ENCODE assay signal across 10 cellular contexts in genomic region chr6:42279966-42280629, GRCh38.
DNase-seq lines count a peak whose midpoint lies in the region; ATAC-seq, FAIRE-seq and TF ChIP-seq lines count a peak whose summit lies in the region.
"Had no signal": no experiment of that assay in that cellular context is flagged by ENCODE, and none has a peak within 500 bp of the region (broad histone marks: within the 10 kb centered on the region; RNA-seq: fewer than 3 reads in every experiment).

No MANE protein-coding gene starts in this region.

- no peak for ATAC-seq in activated T-cell treated with anti-CD3 and anti-CD28 coated beads, Interleukin-2, amount 50 U/mL, for 72 hours (replicated peaks in 1 of 2)
- peak; percentile 39; the same call in 2 of the 3 replicates for ATAC-seq in HepG2

- H4K20me1 ChIP-seq in HepG2 (ENCODE audit: insufficient read depth, low read length) = no peaks in the 10 kb centered on the region

- TF ChIP-seq POLR2A in HepG2 (IDR thresholded peaks at IDR 0.05; ENCODE audit: insufficient read depth in 1 of 2, low read depth in 2 of 2, low read length in 2 of 2) = no peak

- CTCF ChIA-PET in HepG2 (lab: Yijun Ruan, JAX; ENCODE audit: low intra/inter-chr PET ratio, low total read pairs) = no interaction called here

- 41% methylated on average over 23 of the region's 24 CpGs for WGBS in HepG2 (ENCODE audit: low lambda C conversion rate)

- TF ChIP-seq EP300 in HepG2 (IDR thresholded peaks at IDR 0.05; ENCODE audit: low read depth in 2 of 2, low read length in 2 of 2) (no peak), HepG2 (CRISPR knock-in tag; IDR thresholded peaks at IDR 0.05; ENCODE audit: borderline replicate concordance) (no peak)

- peak overlapping the region; percentile 54 for H3K27ac Mint-ChIP-seq in activated T-cell treated with anti-CD3 and anti-CD28 coated beads, Interleukin-2, amount 50 U/mL, for 72 hours

- peaks cover 2% of the 10 kb centered on the region for H3K36me3 ChIP-seq in bronchial epithelial cell (ENCODE audit: control insufficient read depth, insufficient read depth, low read length)
- no peaks in the 10 kb centered on the region for H3K36me3 ChIP-seq in HepG2 (replicated peaks in 1 of 2; ENCODE audit: control insufficient read depth in 1 of 2, insufficient read depth in 2 of 2, low read length in 2 of 2)
- H3K36me3 ChIP-seq: thyroid gland had no signal

- peaks cover 19% of the 10 kb centered on the region for H3K4me1 ChIP-seq in HepG2 (ENCODE audit: insufficient read depth, low read length)

- TF ChIP-seq RAD21 in HepG2 (CRISPR knock-in tag; IDR thresholded peaks at IDR 0.05) = no peak

- intact Hi-C loops in HepG2 (cut with micrococcal nuclease; ENCODE audit: unreplicated experiment) = no loop called here

- no peaks in the 10 kb centered on the region for H3K27me3 ChIP-seq in bronchial epithelial cell (ENCODE audit: control insufficient read depth, insufficient read depth, low read length)
- peaks cover 2 to 17% of the 10 kb centered on the region in 2 experiments; a peak in 4 of 5 replicates for H3K27me3 ChIP-seq in HepG2 (ENCODE audit: control insufficient read depth in 1 of 2, insufficient read depth in 2 of 2, low read length in 2 of 2)
- H3K27me3 ChIP-seq: thyroid gland had no signal

- H3K36me3 Mint-ChIP-seq in activated T-cell treated with anti-CD3 and anti-CD28 coated beads, Interleukin-2, amount 50 U/mL, for 72 hours (ENCODE audit: insufficient read depth in 2 of 2) = peaks cover 1 to 10% of the 10 kb centered on the region in 2 donors

- H3K79me2 ChIP-seq in HepG2 (ENCODE audit: insufficient read depth, low read length) = no peaks in the 10 kb centered on the region

- H3K27me3 Mint-ChIP-seq in activated T-cell treated with anti-CD3 and anti-CD28 coated beads, Interleukin-2, amount 50 U/mL, for 72 hours (ENCODE audit: low read depth) = no peaks in the 10 kb centered on the region

- peak overlapping the region; percentile 13 to 50 for H3K4me3 Mint-ChIP-seq in activated T-cell treated with anti-CD3 and anti-CD28 coated beads, Interleukin-2, amount 50 U/mL, for 72 hours

- H3K4me3 ChIP-seq in bronchial epithelial cell (ENCODE audit: low read depth, low read length) (no peak overlapping the region), HepG2 (replicated peaks in 1 of 3; ENCODE audit: insufficient read depth in 1 of 3, low read depth in 2 of 3, low read length in 3 of 3) (no peak overlapping the region)
- H3K4me3 ChIP-seq: thyroid gland had no signal

- DNase-seq in activated T-cell treated with anti-CD3 and anti-CD28 coated beads, Interleukin-2, amount 50 U/mL, for 72 hours = no peak
- DNase-seq in activated T-cell treated with anti-CD3 and anti-CD28 coated beads, Interleukin-2, amount 50 U/mL, for 1 hour = no peak
- DNase-seq in bronchial epithelial cell (ENCODE audit: low read depth) = peak; percentile 31
- no peak for DNase-seq in HepG2 (ENCODE audit: low spot score)
- peak; percentile 21 for DNase-seq in urothelium cell line (ENCODE audit: low spot score)
- DNase-seq in stimulated activated CD4-positive, alpha-beta T cell treated with anti-CD3 and anti-CD28 coated beads, Interleukin-4, amount 100 ng/mL, for 4 hours = no peak
- DNase-seq in ureter (ENCODE audit: low spot score) = no peak
- DNase-seq in NCI-H2196 (lab: John Stamatoyannopoulos, UW; ENCODE audit: unreplicated experiment) = no peak
- DNase-seq: NCI-H1092, thyroid gland had no signal

- H3K9me3 Mint-ChIP-seq in activated T-cell treated with anti-CD3 and anti-CD28 coated beads, Interleukin-2, amount 50 U/mL, for 72 hours = peaks cover 0 to 3% of the 10 kb centered on the region in 2 donors

- no peak overlapping the region for H3K27ac ChIP-seq in HepG2 (ENCODE audit: extremely low read length, insufficient read depth, low read length)
- H3K27ac ChIP-seq: thyroid gland had no signal

- no peak overlapping the region for H3K4me2 ChIP-seq in HepG2 (ENCODE audit: low read depth, low read length)

- no peak overlapping the region for H2AFZ ChIP-seq in HepG2 (ENCODE audit: low read length)

- no peak overlapping the region for H3K9ac ChIP-seq in HepG2 (ENCODE audit: insufficient read depth, low read depth, low read length)

- in situ Hi-C loops in HepG2 (cut with HindIII; ENCODE audit: extremely low pct_ligation_motif_present, low pct_unique_long_range_greater_than_20kb) = no loop called here

- peaks cover 46% of the 10 kb centered on the region for H3K4me1 Mint-ChIP-seq in activated T-cell treated with anti-CD3 and anti-CD28 coated beads, Interleukin-2, amount 50 U/mL, for 72 hours (ENCODE audit: low read depth)

- no peaks in the 10 kb centered on the region for H3K9me3 ChIP-seq in HepG2 (ENCODE audit: low read length)
- H3K9me3 ChIP-seq: thyroid gland had no signal

- no peak for FAIRE-seq in bronchial epithelial cell (lab: Jason Lieb, UNC)
- FAIRE-seq in HepG2 (lab: Jason Lieb, UNC) = no peak
- FAIRE-seq in urothelium cell line (lab: Jason Lieb, UNC) = no peak

- no TSS peak for BruUV-seq in HepG2 (replicated peaks; lab: Mats Ljungman, UMichigan)

- POLR2A ChIA-PET in HepG2 (lab: Yijun Ruan, JAX) = no interaction called here

- TF ChIP-seq CTCF in bronchial epithelial cell (IDR thresholded peaks at IDR 0.05; ENCODE audit: insufficient read depth, low read length, severe bottlenecking) = no peak
- no peak for TF ChIP-seq CTCF in HepG2 (CRISPR knock-in tag; IDR thresholded peaks at IDR 0.05)

TF ChIP-seq in HepG2, 621 proteins besides CTCF, POLR2A, EP300 and RAD21:
- no peak for TF ChIP-seq ZNF430 (CRISPR knock-in tag; IDR thresholded peaks at IDR 0.05)
- 0 out of 2 replicates have a peak, but pooled peaks have one; percentile 2 for TF ChIP-seq CREB1 (IDR thresholded peaks at IDR 0.05)
- TF ChIP-seq CREB1 (CRISPR knock-in tag; IDR thresholded peaks at IDR 0.05) = no peak

Comparison
In these comparisons a context has a peak if more than half of its experiments do, and no peak if none do; other contexts are left out.
1. DNase-seq: peak in bronchial epithelial cell (single experiment) and urothelium cell line (single experiment); none in activated T-cell treated with anti-CD3 and anti-CD28 coated beads, Interleukin-2, amount 50 U/mL, for 72 hours (0 of 2), activated T-cell treated with anti-CD3 and anti-CD28 coated beads, Interleukin-2, amount 50 U/mL, for 1 hour (single experiment), HepG2 (single experiment), stimulated activated CD4-positive, alpha-beta T cell treated with anti-CD3 and anti-CD28 coated beads, Interleukin-4, amount 100 ng/mL, for 4 hours (0 of 2), ureter (single experiment) and NCI-H2196 (single experiment).